Comparison of ENCODE assay signal across 17 cellular contexts in the genomic region with DNA sequence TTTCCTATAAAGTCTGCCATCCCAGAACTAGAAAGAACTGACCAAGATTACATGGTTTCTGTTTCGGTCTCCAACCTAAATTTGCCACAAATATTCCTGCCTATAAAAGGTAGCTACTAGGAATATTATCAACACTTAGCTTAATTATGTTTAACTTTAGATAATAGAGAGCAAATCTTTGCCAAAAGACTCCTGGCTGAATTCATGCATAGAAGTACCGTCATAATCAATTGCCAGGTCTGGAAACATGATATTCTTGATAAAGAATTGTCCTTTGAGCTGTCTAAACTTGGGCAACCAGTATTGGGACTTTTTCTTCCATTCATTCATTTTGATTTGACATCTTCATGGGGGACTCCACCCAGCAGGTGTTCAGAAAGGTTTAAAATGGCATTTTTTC. TPM values are rescaled to one million over a fixed set of nuclear protein-coding genes. Genes with fewer than 3 reads are reported as not detected.
DNase-seq lines count a peak whose midpoint lies in the region; ATAC-seq and TF ChIP-seq lines count a peak whose summit lies in the region.
"Had no signal": no experiment of that assay in that cellular context is flagged by ENCODE, and none has a peak within 500 bp of the region (broad histone marks: within the 10 kb centered on the region; RNA-seq: fewer than 3 reads in every experiment).

No MANE protein-coding gene starts in this region.

- peak; percentile 10 for DNase-seq in NCI-H2196 (lab: John Stamatoyannopoulos, UW; ENCODE audit: unreplicated experiment)
- no peak for DNase-seq in NCI-H2196 treated with DMSO at 0.1 percent for 48 hours (lab: John Stamatoyannopoulos, UW; ENCODE audit: unreplicated experiment)
- DNase-seq in NCI-H2029 treated with DMSO at 0.1 percent for 48 hours (lab: John Stamatoyannopoulos, UW), result peak; percentile 92
- DNase-seq in mucosa of descending colon, result no peak
- no peak for DNase-seq in type B pancreatic cell (ENCODE audit: extremely low spot score, unreplicated experiment)
- DNase-seq in tibial nerve (ENCODE audit: low spot score in 2 of 2), result no peak
- no peak for DNase-seq in colonic mucosa
- DNase-seq in substantia nigra (lab: John Stamatoyannopoulos, UW), result no peak
- DNase-seq: 8988T; AML-193; CD8-positive, alpha-beta memory T cell; DND-41; GDM1; HFFc6 had no signal

- no peak overlapping the region for H3K9ac ChIP-seq in colonic mucosa (ENCODE audit: low read depth in 2 of 2, low read length in 2 of 2)
- H3K9ac ChIP-seq: BLaER1 had no signal

- no peak for TF ChIP-seq CTCF in mucosa of descending colon (IDR thresholded peaks at IDR 0.05)
- no peak for TF ChIP-seq CTCF in type B pancreatic cell (conservative IDR thresholded peaks at IDR 0.05)
- TF ChIP-seq CTCF in tibial nerve (IDR thresholded peaks at IDR 0.05), result no peak
- TF ChIP-seq CTCF in colonic mucosa (IDR thresholded peaks at IDR 0.05), result no peak

- ATAC-seq in mucosa of descending colon, result peak; percentile 34

- H3K27ac ChIP-seq in tibial nerve (no peak overlapping the region), colonic mucosa (no peak overlapping the region), substantia nigra (ENCODE audit: low read depth, low read length, poor library complexity, severe bottlenecking) (no peak overlapping the region)
- H3K27ac ChIP-seq: BLaER1, HL-60 had no signal

- TF ChIP-seq EP300 in tibial nerve (IDR thresholded peaks at IDR 0.05), result no peak

- no peaks in the 10 kb centered on the region for H3K36me3 Mint-ChIP-seq in type B pancreatic cell

- no peak for TF ChIP-seq POLR2A in tibial nerve (IDR thresholded peaks at IDR 0.05)

- H3K27ac Mint-ChIP-seq in type B pancreatic cell, result no peak overlapping the region
- H3K27ac Mint-ChIP-seq: CD8-positive, alpha-beta memory T cell; HFFc6 had no signal

- peak overlapping the region; percentile 6 for H3K4me3 Mint-ChIP-seq in type B pancreatic cell
- H3K4me3 Mint-ChIP-seq: CD8-positive, alpha-beta memory T cell; HFFc6 had no signal

- WGBS in tibial nerve, 2 donors, result 90% methylated on average over 2 of the region's 2 CpGs

- H3K36me3 ChIP-seq in mucosa of descending colon (ENCODE audit: low read depth) (no peaks in the 10 kb centered on the region), tibial nerve (no peaks in the 10 kb centered on the region), colonic mucosa (no peaks in the 10 kb centered on the region)
- H3K36me3 ChIP-seq: BLaER1, HAP-1 had no signal

- no peaks in the 10 kb centered on the region for H3K27me3 ChIP-seq in tibial nerve
- H3K27me3 ChIP-seq in colonic mucosa, result no peaks in the 10 kb centered on the region
- H3K27me3 ChIP-seq: BLaER1 had no signal

- H3K9me3 Mint-ChIP-seq in type B pancreatic cell, result peaks cover 17% of the 10 kb centered on the region
- H3K9me3 Mint-ChIP-seq: HFFc6 had no signal

- intact Hi-C loops in mucosa of descending colon (cut with DNase I, micrococcal nuclease) (no loop called here), colonic mucosa (cut with DNase I) (no loop called here)

- H3K9me3 ChIP-seq in mucosa of descending colon (no peaks in the 10 kb centered on the region), tibial nerve (no peaks in the 10 kb centered on the region), colonic mucosa (no peaks in the 10 kb centered on the region)
- H3K9me3 ChIP-seq: BLaER1, HAP-1 had no signal

- no peak overlapping the region for H3K4me3 ChIP-seq in mucosa of descending colon
- no peak overlapping the region for H3K4me3 ChIP-seq in tibial nerve
- H3K4me3 ChIP-seq in colonic mucosa, result no peak overlapping the region
- H3K4me3 ChIP-seq: BLaER1, HAP-1 had no signal

- H3K4me1 Mint-ChIP-seq in type B pancreatic cell (ENCODE audit: unreplicated experiment), result peaks cover 12% of the 10 kb centered on the region
- H3K4me1 Mint-ChIP-seq: CD8-positive, alpha-beta memory T cell had no signal

- H3K27me3 Mint-ChIP-seq in type B pancreatic cell, result peaks cover 10% of the 10 kb centered on the region

- H3K4me1 ChIP-seq in mucosa of descending colon (ENCODE audit: low read depth), result no peaks in the 10 kb centered on the region
- H3K4me1 ChIP-seq in tibial nerve, result no peaks in the 10 kb centered on the region
- no peaks in the 10 kb centered on the region for H3K4me1 ChIP-seq in colonic mucosa
- H3K4me1 ChIP-seq: BLaER1, HAP-1 had no signal

RNA-seq across cellular contexts. Expression of a gene that starts 22.4 kb away (rescaled TPM):
- 1 to 10 TPM in 2 of 3 donors, not detected in 1; 4.2 to 5.6 TPM for total RNA-seq in mucosa of descending colon
- 0.99 and 1.6 TPM in 2 replicates for total RNA-seq in type B pancreatic cell (ENCODE audit: low replicate concordance)
- 10 to 100 TPM in 1 of 4 donors, 1 to 10 TPM in 2, under 1 TPM in 1; 0.60 to 11.4 (median 5.4) TPM for total RNA-seq in tibial nerve
- 1 to 10 TPM; 1.5 to 6.2 TPM for total RNA-seq in colonic mucosa

RNA-seq across cellular contexts. Expression of a gene that starts 27.8 kb away (rescaled TPM):
- total RNA-seq in mucosa of descending colon, result under 1 TPM; 0.20 to 0.85 (median 0.72) TPM
- 0.10 and 0.46 TPM in 2 replicates for total RNA-seq in type B pancreatic cell (ENCODE audit: low replicate concordance)
- 1 to 10 TPM; 4.5 to 5.7 (median 5.0) TPM for total RNA-seq in tibial nerve
- under 1 TPM; 0.20 to 0.37 TPM for total RNA-seq in colonic mucosa
- total RNA-seq: CD8-positive, alpha-beta memory T cell had no signal

Comparison
In these comparisons a context has a peak if more than half of its experiments do, and no peak if none do; other contexts are left out.
1. DNase-seq: peak in NCI-H2196 (single experiment) and NCI-H2029 treated with DMSO at 0.1 percent for 48 hours (single experiment); none in NCI-H2196 treated with DMSO at 0.1 percent for 48 hours (single experiment), mucosa of descending colon (0 of 3), type B pancreatic cell (single experiment), tibial nerve (0 of 2), colonic mucosa (single experiment) and substantia nigra (0 of 49).